1 cellular context compared by ENCODE assay signal in genomic region chr11:1574256-1575242, GRCh38.
A peak's percentile ranks its signal among the peaks of the same experiment; 100 is the strongest.
TF ChIP-seq lines count a peak whose summit lies in the region.

No MANE protein-coding gene starts in this region.

TF ChIP-seq in neural cell, 6 proteins besides CTCF, POLR2A, EP300 and RAD21:
- TF ChIP-seq TAF1 (IDR thresholded peaks at IDR 0.05; ENCODE audit: low read depth) (no peak), SMC3 (conservative IDR thresholded peaks at IDR 0.05; ENCODE audit: poor library complexity) (peak; percentile 90), REST (IDR thresholded peaks at IDR 0.05; ENCODE audit: borderline replicate concordance) (no peak), MXI1 (conservative IDR thresholded peaks at IDR 0.05; ENCODE audit: poor library complexity, severe bottlenecking) (peak; percentile 68), POLR2AphosphoS5 (IDR thresholded peaks at IDR 0.05) (peak; percentile 58), EZH2 (IDR thresholded peaks at IDR 0.05; ENCODE audit: borderline replicate concordance, insufficient read depth, low read length, poor library complexity, severe bottlenecking) (no peak)
TF ChIP-seq in neural cell: peak in this region for 3.
